ENCODE assay signal across 14 cellular contexts in genomic region chr19:10911579-10912363, GRCh38.
"Had no signal": no experiment of that assay in that cellular context is flagged by ENCODE, and none has a peak within 500 bp of the region (broad histone marks: within the 10 kb centered on the region; RNA-seq: fewer than 3 reads in every experiment).

No MANE protein-coding gene starts in this region.

- H3K27me3 ChIP-seq: breast epithelium, neutrophil, sigmoid colon, stomach, testis, upper lobe of right lung had no signal

- DNase-seq: activated CD4-positive, alpha-beta T cell treated with anti-CD3 and anti-CD28 coated beads, Interleukin-2, amount 50 U/mL, for 1 hour; activated CD8-positive, alpha-beta memory T cell treated with anti-CD3 and anti-CD28 coated beads for 24 hours; activated gamma-delta T cell treated with Interleukin-2 at 50 U/mL for 16 hours; aorta; naive thymus-derived CD4-positive, alpha-beta T cell; sigmoid colon; stimulated activated CD4-positive, alpha-beta T cell treated with anti-CD3 and anti-CD28 coated beads, Interleukin-12 subunit alpha, Interleukin-12 subunit beta, amount 100 ng/mL, for 4 hours; stimulated activated CD4-positive, alpha-beta T cell treated with anti-CD3 and anti-CD28 coated beads, Interleukin-2, amount 100 ng/mL, for 24 hours; stomach; testis; upper lobe of right lung had no signal

- H3K4me3 ChIP-seq: breast epithelium, sigmoid colon, stomach, testis, upper lobe of right lung had no signal

- H3K4me1 Mint-ChIP-seq: naive thymus-derived CD4-positive, alpha-beta T cell had no signal

- H3K27ac ChIP-seq: breast epithelium, neutrophil, sigmoid colon, stomach, testis, upper lobe of right lung had no signal

- H3K27me3 Mint-ChIP-seq: naive thymus-derived CD4-positive, alpha-beta T cell had no signal

- H3K36me3 ChIP-seq: breast epithelium had no signal

- H3K27ac Mint-ChIP-seq: naive thymus-derived CD4-positive, alpha-beta T cell; T-helper 2 cell treated with Interferon-gamma antibody and Interleukin-4, amounts not matched to agents 5 μg/mL and 100 μg/mL, for 36 hours had no signal

- H3K4me3 Mint-ChIP-seq: naive thymus-derived CD4-positive, alpha-beta T cell; T-helper 2 cell treated with Interferon-gamma antibody and Interleukin-4, amounts not matched to agents 5 μg/mL and 100 μg/mL, for 36 hours had no signal

- H3K9me3 ChIP-seq: breast epithelium, neutrophil, sigmoid colon, stomach, testis, upper lobe of right lung had no signal

- H3K9me3 Mint-ChIP-seq: naive thymus-derived CD4-positive, alpha-beta T cell; T-helper 2 cell treated with Interferon-gamma antibody and Interleukin-4, amounts not matched to agents 5 μg/mL and 100 μg/mL, for 36 hours had no signal

- H3K4me1 ChIP-seq: breast epithelium, sigmoid colon, testis, upper lobe of right lung had no signal
